Comparison of ENCODE assay signal across 1 cellular context in the genomic region with DNA sequence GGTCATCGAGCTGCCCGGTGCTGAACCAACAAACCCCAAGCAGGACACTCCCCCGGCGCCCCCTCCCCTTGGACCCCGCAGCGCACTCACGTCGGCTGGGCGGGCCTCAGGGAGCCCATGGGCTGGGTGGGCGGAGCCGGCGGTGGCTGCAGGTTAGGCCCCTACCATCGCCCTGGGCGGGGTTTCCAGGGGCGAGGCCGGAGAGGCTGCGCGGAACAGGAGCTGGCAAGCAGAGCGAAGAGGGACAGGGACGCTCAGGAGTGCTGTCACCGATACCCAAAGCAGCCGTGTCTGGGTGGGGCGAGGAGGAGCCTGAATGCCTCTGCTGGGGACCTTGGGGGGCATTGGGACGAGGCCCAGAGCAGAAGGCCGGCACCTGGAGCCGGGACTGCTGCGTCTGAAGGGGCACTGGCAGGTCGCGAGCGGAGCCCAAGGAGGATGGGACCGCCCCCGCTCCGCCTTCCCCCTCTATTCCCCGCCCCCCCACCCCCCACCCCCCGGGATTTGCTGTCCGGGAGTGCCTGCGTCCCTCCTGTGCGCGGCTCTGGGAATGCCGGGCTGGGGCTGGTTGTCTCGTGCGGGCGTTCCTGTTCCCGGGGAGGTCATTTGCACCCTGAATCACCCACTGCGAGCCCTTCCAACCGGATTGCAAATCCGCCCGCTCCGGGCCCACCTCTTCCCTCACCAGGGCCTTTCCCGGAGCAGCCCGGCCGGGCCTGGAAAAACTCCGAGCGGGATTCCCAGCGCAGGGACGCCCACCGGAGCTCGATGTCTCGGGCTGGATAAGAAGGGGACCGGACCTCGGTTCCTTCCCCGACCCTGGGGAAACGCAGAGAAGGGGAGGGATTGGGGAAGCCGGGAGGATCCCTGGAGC.
TF ChIP-seq lines count a peak whose summit lies in the region.

No MANE protein-coding gene starts in this region.

TF ChIP-seq in K562, 482 proteins besides CTCF, POLR2A, EP300 and RAD21 (continued from another document):
- TF ChIP-seq NRF1 (conservative IDR thresholded peaks at IDR 0.05 in 1 of 2, IDR thresholded peaks at IDR 0.05 in 1 of 2): peak; percentile 73 to 79
- no peak for TF ChIP-seq ZNF316 (IDR thresholded peaks at IDR 0.05)
- no peak for TF ChIP-seq NFIX (CRISPR knock-in tag; IDR thresholded peaks at IDR 0.05; ENCODE audit: low read depth)
- TF ChIP-seq, protein P1, sequence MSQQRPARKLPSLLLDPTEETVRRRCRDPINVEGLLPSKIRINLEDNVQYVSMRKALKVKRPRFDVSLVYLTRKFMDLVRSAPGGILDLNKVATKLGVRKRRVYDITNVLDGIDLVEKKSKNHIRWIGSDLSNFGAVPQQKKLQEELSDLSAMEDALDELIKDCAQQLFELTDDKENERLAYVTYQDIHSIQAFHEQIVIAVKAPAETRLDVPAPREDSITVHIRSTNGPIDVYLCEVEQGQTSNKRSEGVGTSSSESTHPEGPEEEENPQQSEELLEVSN (IDR thresholded peaks at IDR 0.05; ENCODE audit: borderline replicate concordance in 1 of 2, extremely low read depth in 1 of 2, insufficient read depth in 1 of 2, insufficient read length in 1 of 2, low read depth in 1 of 2, low read length in 1 of 2, poor library complexity in 1 of 2, severe bottlenecking in 1 of 2): peak in 1 of 2 experiments; percentile 2
- TF ChIP-seq, protein P2, sequence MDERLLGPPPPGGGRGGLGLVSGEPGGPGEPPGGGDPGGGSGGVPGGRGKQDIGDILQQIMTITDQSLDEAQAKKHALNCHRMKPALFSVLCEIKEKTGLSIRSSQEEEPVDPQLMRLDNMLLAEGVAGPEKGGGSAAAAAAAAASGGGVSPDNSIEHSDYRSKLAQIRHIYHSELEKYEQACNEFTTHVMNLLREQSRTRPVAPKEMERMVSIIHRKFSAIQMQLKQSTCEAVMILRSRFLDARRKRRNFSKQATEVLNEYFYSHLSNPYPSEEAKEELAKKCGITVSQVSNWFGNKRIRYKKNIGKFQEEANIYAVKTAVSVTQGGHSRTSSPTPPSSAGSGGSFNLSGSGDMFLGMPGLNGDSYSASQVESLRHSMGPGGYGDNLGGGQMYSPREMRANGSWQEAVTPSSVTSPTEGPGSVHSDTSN (CRISPR knock-in tag; IDR thresholded peaks at IDR 0.05; ENCODE audit: low read depth): no peak
- TF ChIP-seq, protein P2 (tag; conservative IDR thresholded peaks at IDR 0.05; ENCODE audit: low read depth): no peak
- TF ChIP-seq GABPA (tag; conservative IDR thresholded peaks at IDR 0.05; ENCODE audit: low read depth): no peak
- no peak for TF ChIP-seq HMG20A (CRISPR knock-in tag; conservative IDR thresholded peaks at IDR 0.05)
- peak; percentile 47 for TF ChIP-seq ZFX (CRISPR knock-in tag; IDR thresholded peaks at IDR 0.05)
- TF ChIP-seq, protein P3, sequence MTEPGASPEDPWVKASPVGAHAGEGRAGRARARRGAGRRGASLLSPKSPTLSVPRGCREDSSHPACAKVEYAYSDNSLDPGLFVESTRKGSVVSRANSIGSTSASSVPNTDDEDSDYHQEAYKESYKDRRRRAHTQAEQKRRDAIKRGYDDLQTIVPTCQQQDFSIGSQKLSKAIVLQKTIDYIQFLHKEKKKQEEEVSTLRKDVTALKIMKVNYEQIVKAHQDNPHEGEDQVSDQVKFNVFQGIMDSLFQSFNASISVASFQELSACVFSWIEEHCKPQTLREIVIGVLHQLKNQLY (CRISPR knock-in tag; conservative IDR thresholded peaks at IDR 0.05): no peak
- TF ChIP-seq RBFOX2 (IDR thresholded peaks at IDR 0.05; ENCODE audit: low read depth, low read length): no peak
- TF ChIP-seq PCBP1 (IDR thresholded peaks at IDR 0.05; ENCODE audit: low read depth, low read length, poor library complexity, severe bottlenecking): peak; percentile 17
- no peak for TF ChIP-seq XRCC3 (IDR thresholded peaks at IDR 0.05)
- 0 out of 2 replicates have a peak, but pooled peaks have one; percentile 36 for TF ChIP-seq CTBP1 (IDR thresholded peaks at IDR 0.05; ENCODE audit: borderline replicate concordance)
- TF ChIP-seq HDAC1 (IDR thresholded peaks at IDR 0.05): 0 out of 4 replicates have a peak, but pooled peaks of 1 of the 2 experiments have one; percentile 24
- TF ChIP-seq PRDM10 (IDR thresholded peaks at IDR 0.05; ENCODE audit: partially characterized antibody): peak; percentile 67
- 0 out of 4 replicates have a peak, but pooled peaks of 1 of the 2 experiments have one; percentile 15 for TF ChIP-seq MAZ (CRISPR knock-in tag; conservative IDR thresholded peaks at IDR 0.05 in 1 of 2, IDR thresholded peaks at IDR 0.05 in 1 of 2)
- no peak for TF ChIP-seq ZNF764 (CRISPR knock-in tag; IDR thresholded peaks at IDR 0.05; ENCODE audit: low read depth)
- no peak for TF ChIP-seq CBX2 (IDR thresholded peaks at IDR 0.05; ENCODE audit: insufficient read depth, low read length, poor library complexity, severe bottlenecking)
- TF ChIP-seq HINFP (tag; conservative IDR thresholded peaks at IDR 0.05; ENCODE audit: low read depth): no peak
- TF ChIP-seq KDM5B (IDR thresholded peaks at IDR 0.05; ENCODE audit: insufficient replicate concordance, low read depth, low read length): peak; percentile 42
- peak; percentile 32; the same call in 1 of the 2 replicates for TF ChIP-seq POLR2G (IDR thresholded peaks at IDR 0.05; ENCODE audit: low read depth, low read length)
- TF ChIP-seq MAFK (IDR thresholded peaks at IDR 0.05; ENCODE audit: low read length): no peak
- TF ChIP-seq ZNF830 (CRISPR knock-in tag; IDR thresholded peaks at IDR 0.05): no peak
- TF ChIP-seq VEZF1 (CRISPR knock-in tag; IDR thresholded peaks at IDR 0.05): peak; percentile 42
- no peak for TF ChIP-seq PYGO2 (tag; IDR thresholded peaks at IDR 0.05)
- no peak for TF ChIP-seq ZKSCAN8 (CRISPR knock-in tag; IDR thresholded peaks at IDR 0.05)
- no peak for TF ChIP-seq PHF20 (IDR thresholded peaks at IDR 0.05; ENCODE audit: partially characterized antibody)
- TF ChIP-seq MAX (CRISPR knock-in tag; IDR thresholded peaks at IDR 0.05): no peak
- TF ChIP-seq NR4A1 (CRISPR knock-in tag; IDR thresholded peaks at IDR 0.05): no peak
- no peak for TF ChIP-seq NR4A1 (tag; IDR thresholded peaks at IDR 0.05)
- TF ChIP-seq MBD2 (IDR thresholded peaks at IDR 0.05; ENCODE audit: borderline replicate concordance, low read depth): no peak
- no peak for TF ChIP-seq HDAC8 (tag; IDR thresholded peaks at IDR 0.05)
- TF ChIP-seq ZBTB7A (IDR thresholded peaks at IDR 0.05; ENCODE audit: borderline replicate concordance, control insufficient read depth, low read depth, low read length): peak; percentile 85
